28 cellular contexts compared by ENCODE assay signal in genomic region chr11:27616711-27617110, GRCh38.
"Had no signal": no experiment of that assay in that cellular context is flagged by ENCODE, and none has a peak within 500 bp of the region (broad histone marks: within the 10 kb centered on the region; RNA-seq: fewer than 3 reads in every experiment).

No MANE protein-coding gene starts in this region.

- H3K27me3 Mint-ChIP-seq: activated CD4-positive, alpha-beta memory T cell treated with anti-CD3 and anti-CD28 coated beads, Interleukin-2, amount 10 ng/mL, durations not matched to agents 7 days and 5 days; activated CD4-positive, alpha-beta T cell treated with anti-CD3 and anti-CD28 coated beads, Interleukin-2, amount 10 ng/mL, durations not matched to agents 7 days and 5 days; activated naive CD4-positive, alpha-beta T cell treated with anti-CD3 and anti-CD28 coated beads, Interleukin-2, amount 10 ng/mL, durations not matched to agents 7 days and 5 days; activated naive CD8-positive, alpha-beta T cell treated with anti-CD3 and anti-CD28 coated beads, Interleukin-2, amount 10 ng/mL, durations not matched to agents 7 days and 5 days; activated T-cell treated with anti-CD3 and anti-CD28 coated beads, Interleukin-2, amount 50 U/mL, for 24 hours; dendritic cell treated with granulocyte-macrophage colony-stimulating factor and Interleukin-4, amounts not matched to agents 40 ng/mL and 50 ng/mL, for 4 days had no signal

- H3K27ac ChIP-seq: ascending aorta, breast epithelium, cardiac muscle cell, coronary artery, dorsolateral prefrontal cortex had no signal

- H3K27ac Mint-ChIP-seq: activated CD4-positive, alpha-beta memory T cell treated with anti-CD3 and anti-CD28 coated beads, Interleukin-2, amount 10 ng/mL, durations not matched to agents 7 days and 5 days; activated CD4-positive, alpha-beta T cell treated with anti-CD3 and anti-CD28 coated beads, Interleukin-2, amount 10 ng/mL, durations not matched to agents 7 days and 5 days; activated naive CD4-positive, alpha-beta T cell treated with anti-CD3 and anti-CD28 coated beads, Interleukin-2, amount 10 ng/mL, durations not matched to agents 7 days and 5 days; activated naive CD8-positive, alpha-beta T cell treated with anti-CD3 and anti-CD28 coated beads, Interleukin-2, amount 10 ng/mL, durations not matched to agents 7 days and 5 days; activated T-cell treated with anti-CD3 and anti-CD28 coated beads, Interleukin-2, amount 50 U/mL, for 24 hours; activated T-cell treated with anti-CD3 and anti-CD28 coated beads, Interleukin-2, amount 50 U/mL, for 72 hours; brain; dendritic cell treated with granulocyte-macrophage colony-stimulating factor and Interleukin-4, amounts not matched to agents 40 ng/mL and 50 ng/mL, for 4 days; endodermal cell had no signal

- H3K27me3 ChIP-seq: ascending aorta, breast epithelium, dorsolateral prefrontal cortex had no signal

- H3K4me3 ChIP-seq: ascending aorta, breast epithelium, cardiac muscle cell, coronary artery, dorsolateral prefrontal cortex had no signal

- H3K9me3 ChIP-seq: ascending aorta, breast epithelium had no signal

- FAIRE-seq: frontal cortex had no signal

- H3K4me1 Mint-ChIP-seq: activated CD4-positive, alpha-beta memory T cell treated with anti-CD3 and anti-CD28 coated beads, Interleukin-2, amount 10 ng/mL, durations not matched to agents 7 days and 5 days; activated CD4-positive, alpha-beta T cell treated with anti-CD3 and anti-CD28 coated beads, Interleukin-2, amount 10 ng/mL, durations not matched to agents 7 days and 5 days; activated naive CD4-positive, alpha-beta T cell treated with anti-CD3 and anti-CD28 coated beads, Interleukin-2, amount 10 ng/mL, durations not matched to agents 7 days and 5 days; activated naive CD8-positive, alpha-beta T cell treated with anti-CD3 and anti-CD28 coated beads, Interleukin-2, amount 10 ng/mL, durations not matched to agents 7 days and 5 days had no signal

- H3K4me1 ChIP-seq: ascending aorta, breast epithelium had no signal

- H3K4me3 Mint-ChIP-seq: activated CD4-positive, alpha-beta memory T cell treated with anti-CD3 and anti-CD28 coated beads, Interleukin-2, amount 10 ng/mL, durations not matched to agents 7 days and 5 days; activated CD4-positive, alpha-beta T cell treated with anti-CD3 and anti-CD28 coated beads, Interleukin-2, amount 10 ng/mL, durations not matched to agents 7 days and 5 days; activated naive CD4-positive, alpha-beta T cell treated with anti-CD3 and anti-CD28 coated beads, Interleukin-2, amount 10 ng/mL, durations not matched to agents 7 days and 5 days; activated naive CD8-positive, alpha-beta T cell treated with anti-CD3 and anti-CD28 coated beads, Interleukin-2, amount 10 ng/mL, durations not matched to agents 7 days and 5 days; activated T-cell treated with anti-CD3 and anti-CD28 coated beads, Interleukin-2, amount 50 U/mL, for 24 hours; activated T-cell treated with anti-CD3 and anti-CD28 coated beads, Interleukin-2, amount 50 U/mL, for 72 hours; brain; dendritic cell treated with granulocyte-macrophage colony-stimulating factor and Interleukin-4, amounts not matched to agents 40 ng/mL and 50 ng/mL, for 4 days; endodermal cell had no signal

- H3K36me3 Mint-ChIP-seq: activated naive CD4-positive, alpha-beta T cell treated with anti-CD3 and anti-CD28 coated beads, Interleukin-2, amount 10 ng/mL, durations not matched to agents 7 days and 5 days; activated naive CD4-positive, alpha-beta T cell treated with anti-CD3 and anti-CD28 coated beads, Interleukin-2, amount 50 U/mL, for 72 hours; activated naive CD8-positive, alpha-beta T cell treated with anti-CD3 and anti-CD28 coated beads, Interleukin-2, amount 10 ng/mL, durations not matched to agents 7 days and 5 days; brain had no signal

- H3K9me3 Mint-ChIP-seq: activated CD4-positive, alpha-beta memory T cell treated with anti-CD3 and anti-CD28 coated beads, Interleukin-2, amount 10 ng/mL, durations not matched to agents 7 days and 5 days; activated CD4-positive, alpha-beta T cell treated with anti-CD3 and anti-CD28 coated beads, Interleukin-2, amount 10 ng/mL, durations not matched to agents 7 days and 5 days; activated naive CD4-positive, alpha-beta T cell treated with anti-CD3 and anti-CD28 coated beads, Interleukin-2, amount 10 ng/mL, durations not matched to agents 7 days and 5 days; activated naive CD8-positive, alpha-beta T cell treated with anti-CD3 and anti-CD28 coated beads, Interleukin-2, amount 10 ng/mL, durations not matched to agents 7 days and 5 days; activated T-cell treated with anti-CD3 and anti-CD28 coated beads, Interleukin-2, amount 50 U/mL, for 24 hours; dendritic cell treated with granulocyte-macrophage colony-stimulating factor and Interleukin-4, amounts not matched to agents 40 ng/mL and 50 ng/mL, for 4 days; endodermal cell had no signal

- DNase-seq: activated CD4-positive, alpha-beta memory T cell treated with anti-CD3 and anti-CD28 coated beads, Interleukin-2, amount 10 ng/mL, durations not matched to agents 7 days and 5 days; activated CD4-positive, alpha-beta T cell treated with anti-CD3 and anti-CD28 coated beads for 1 hour; activated CD4-positive, alpha-beta T cell treated with anti-CD3 and anti-CD28 coated beads for 4 hours; activated CD4-positive, alpha-beta T cell treated with anti-CD3 and anti-CD28 coated beads, Interleukin-2, amount 10 ng/mL, durations not matched to agents 7 days and 5 days; activated CD4-positive, alpha-beta T cell treated with anti-CD3 and anti-CD28 coated beads, Interleukin-2, amount 50 U/mL, for 4 hours; activated CD8-positive, alpha-beta memory T cell treated with anti-CD3 and anti-CD28 coated beads, Interleukin-2, amount 50 U/mL, for 48 hours; activated gamma-delta T cell; activated naive CD4-positive, alpha-beta T cell; activated naive CD4-positive, alpha-beta T cell treated with anti-CD3 and anti-CD28 coated beads, Interleukin-2, amount 10 ng/mL, durations not matched to agents 7 days and 5 days; activated naive CD8-positive, alpha-beta T cell treated with anti-CD3 and anti-CD28 coated beads, Interleukin-2, amount 10 ng/mL, durations not matched to agents 7 days and 5 days; activated T-cell treated with anti-CD3 and anti-CD28 coated beads for 4 hours; activated T-cell treated with anti-CD3 and anti-CD28 coated beads, Interleukin-2, amount 50 U/mL, for 24 hours; activated T-cell treated with anti-CD3 and anti-CD28 coated beads, Interleukin-2, amount 50 U/mL, for 72 hours; central memory CD4-positive, alpha-beta T cell; dorsolateral prefrontal cortex; effector memory CD4-positive, alpha-beta T cell; endodermal cell; foreskin fibroblast; head of caudate nucleus; T-helper 2 cell had no signal

- H3K36me3 ChIP-seq: ascending aorta, breast epithelium, cardiac muscle cell had no signal
